6 cellular contexts compared by ENCODE assay signal in the genomic region with DNA sequence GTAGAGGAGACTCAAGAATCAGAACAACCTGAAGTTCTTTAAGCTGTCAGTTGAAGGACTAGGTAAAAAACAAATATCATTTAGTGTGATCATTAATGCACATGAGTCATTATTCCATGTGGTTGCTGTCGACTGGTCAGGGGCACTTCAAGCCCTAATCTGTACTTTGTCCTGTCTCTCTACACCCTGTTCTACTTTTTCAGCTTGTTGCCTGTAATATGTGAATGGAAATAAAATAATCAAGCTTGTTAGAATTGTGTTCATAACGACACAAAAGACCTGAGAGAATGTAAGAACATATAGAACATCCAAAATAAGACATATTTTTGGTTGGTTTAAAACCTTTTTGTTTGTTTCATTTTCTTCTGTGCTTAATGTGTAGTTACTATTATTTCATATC.
DNase-seq lines count a peak whose midpoint lies in the region; ATAC-seq, FAIRE-seq and TF ChIP-seq lines count a peak whose summit lies in the region.
"Not testable (repeated sequence)": the region's sequence is repeated elsewhere in the genome, so short reads cannot be mapped to it uniquely, and the experiment has no call there.

No MANE protein-coding gene starts in this region.

- not testable (repeated sequence) for DNase-seq in HFFc6; Panc1 (ENCODE audit: low read depth, low spot score); astrocyte (ENCODE audit: low read depth); osteoblast (ENCODE audit: insufficient read length, low spot score, missing footprints)
- DNase-seq in endothelial cell of umbilical vein (ENCODE audit: low read depth, low spot score), result peak; percentile 1

- not testable (repeated sequence) for TF ChIP-seq POLR2A in endothelial cell of umbilical vein (IDR thresholded peaks at IDR 0.05; ENCODE audit: low read depth, low read length)

- not testable (repeated sequence) for H4K20me1 ChIP-seq in astrocyte (ENCODE audit: insufficient read depth, low read length); endothelial cell of umbilical vein (replicated peaks; ENCODE audit: control insufficient read depth, extremely low read depth, insufficient read depth, low read length); osteoblast (ENCODE audit: insufficient read depth, low read length)

- not testable (repeated sequence) for H3K79me2 ChIP-seq in astrocyte (ENCODE audit: insufficient read depth, low read length); endothelial cell of umbilical vein (ENCODE audit: control insufficient read depth, insufficient read depth, low read length); osteoblast (ENCODE audit: insufficient read depth, low read length)

- H3K9me3 Mint-ChIP-seq in HFFc6; astrocyte (ENCODE audit: unreplicated experiment): not testable (repeated sequence)

- TF ChIP-seq CTCF in HFFc6 (IDR thresholded peaks at IDR 0.05); Panc1 (IDR thresholded peaks at IDR 0.05); astrocyte (IDR thresholded peaks at IDR 0.05; ENCODE audit: insufficient read depth, low read depth, low read length); endothelial cell of umbilical vein (IDR thresholded peaks at IDR 0.05; ENCODE audit: extremely low read depth in 1 of 2, insufficient read depth in 1 of 2, low read depth in 1 of 2, low read length in 2 of 2); osteoblast (IDR thresholded peaks at IDR 0.05; ENCODE audit: extremely low read depth, low read depth, low read length): not testable (repeated sequence)

- not testable (repeated sequence) for H3K9ac ChIP-seq in astrocyte (ENCODE audit: low read length); endothelial cell of umbilical vein (replicated peaks; ENCODE audit: extremely low read depth, insufficient read depth, low read length); skeletal muscle satellite cell (ENCODE audit: low read depth, low read length)

- H3K4me2 ChIP-seq in astrocyte (ENCODE audit: low read length), result peak overlapping the region; percentile 22
- not testable (repeated sequence) for H3K4me2 ChIP-seq in endothelial cell of umbilical vein (ENCODE audit: insufficient read depth, low read length); osteoblast (ENCODE audit: insufficient read depth, low read length)
- H3K4me2 ChIP-seq in skeletal muscle satellite cell (ENCODE audit: low read length), result peak overlapping the region; percentile 44

- H3K4me1 Mint-ChIP-seq in HFFc6 (ENCODE audit: low read depth); astrocyte (ENCODE audit: low read depth, unreplicated experiment): not testable (repeated sequence)

- dilution Hi-C loops in endothelial cell of umbilical vein (cut with MboI; ENCODE audit: extremely low pct_ligation_motif_present, low sequenced_read_pairs), result not testable (repeated sequence)

- intact Hi-C loops in Panc1 (cut with micrococcal nuclease; ENCODE audit: unreplicated experiment); endothelial cell of umbilical vein (cut with micrococcal nuclease): not testable (repeated sequence)

- not testable (repeated sequence) for H3K27me3 ChIP-seq in Panc1 (ENCODE audit: control insufficient read depth, insufficient read depth, low read length); astrocyte (ENCODE audit: insufficient read depth, low read length); endothelial cell of umbilical vein (ENCODE audit: control insufficient read depth in 2 of 2, insufficient read depth in 2 of 2, low read length in 2 of 2); osteoblast (ENCODE audit: insufficient read depth, low read length); skeletal muscle satellite cell (ENCODE audit: control insufficient read depth, insufficient read depth, low read length)

- in situ Hi-C loops in Panc1 (cut with HindIII; ENCODE audit: low pct_unique_long_range_greater_than_20kb, low sequenced_read_pairs), result not testable (repeated sequence)

- POLR2A ChIA-PET in Panc1 (lab: Charles Lee); endothelial cell of umbilical vein (lab: Charles Lee): not testable (repeated sequence)

- not testable (repeated sequence) for H3K27ac Mint-ChIP-seq in HFFc6; astrocyte (ENCODE audit: unreplicated experiment)

- not testable (repeated sequence) for H3K27me3 Mint-ChIP-seq in HFFc6 (ENCODE audit: insufficient read depth); astrocyte (ENCODE audit: low read depth, unreplicated experiment)

- not testable (repeated sequence) for H3K9me1 ChIP-seq in endothelial cell of umbilical vein (replicated peaks; ENCODE audit: control insufficient read depth, extremely low read depth, insufficient read depth, low read length)

- H3K4me3 Mint-ChIP-seq in HFFc6, result 0 out of 2 replicates have a peak overlapping the region, but pooled peaks have one; percentile 49
- not testable (repeated sequence) for H3K4me3 Mint-ChIP-seq in astrocyte (ENCODE audit: unreplicated experiment)

- ATAC-seq in Panc1, result not testable (repeated sequence)

- H2AFZ ChIP-seq in astrocyte (ENCODE audit: low read depth, low read length); endothelial cell of umbilical vein (ENCODE audit: low read depth, low read length); osteoblast (ENCODE audit: low read length): not testable (repeated sequence)

- H3K9me3 ChIP-seq in Panc1 (ENCODE audit: control insufficient read depth, insufficient read depth, low read depth, low read length); astrocyte (ENCODE audit: insufficient read depth, low read depth, low read length); endothelial cell of umbilical vein (replicated peaks; ENCODE audit: control insufficient read depth, insufficient read depth, low read length); osteoblast (ENCODE audit: low read depth, low read length); skeletal muscle satellite cell (replicated peaks; ENCODE audit: low read length): not testable (repeated sequence)

- CTCF ChIA-PET in Panc1 (lab: Charles Lee); endothelial cell of umbilical vein (lab: Charles Lee): not testable (repeated sequence)

- not testable (repeated sequence) for H3K4me1 ChIP-seq in Panc1 (ENCODE audit: control insufficient read depth, insufficient read depth, low read length); astrocyte (ENCODE audit: insufficient read depth, low read length); endothelial cell of umbilical vein (ENCODE audit: control insufficient read depth, extremely low read depth, insufficient read depth, low read length); osteoblast (ENCODE audit: insufficient read depth, low read length); skeletal muscle satellite cell (ENCODE audit: control insufficient read depth, insufficient read depth, low read length)

- H3K36me3 Mint-ChIP-seq in HFFc6 (ENCODE audit: low read depth); astrocyte (ENCODE audit: low read depth, unreplicated experiment): not testable (repeated sequence)

- TSS peak; percentile 3 for BruUV-seq in Panc1 (replicated peaks; lab: Mats Ljungman, UMichigan)
- BruUV-seq in endothelial cell of umbilical vein (replicated peaks; lab: Mats Ljungman, UMichigan), result not testable (repeated sequence)

- not testable (repeated sequence) for H3K27ac ChIP-seq in Panc1 (ENCODE audit: low read length); astrocyte (ENCODE audit: low read depth, low read length); endothelial cell of umbilical vein (ENCODE audit: insufficient read depth, low read depth, low read length)
- peak overlapping the region; percentile 51 for H3K27ac ChIP-seq in osteoblast (ENCODE audit: low read depth, low read length)

- H3K4me3 ChIP-seq in Panc1 (ENCODE audit: low read depth in 2 of 2, low read length in 2 of 2); astrocyte (ENCODE audit: insufficient read depth, low read depth, low read length); endothelial cell of umbilical vein (replicated peaks in 1 of 3; ENCODE audit: insufficient read depth in 1 of 3, low read depth in 1 of 3, low read length in 3 of 3); osteoblast (ENCODE audit: insufficient read depth, low read length); skeletal muscle satellite cell (ENCODE audit: low read length): not testable (repeated sequence)

- FAIRE-seq in astrocyte (lab: Jason Lieb, UNC); endothelial cell of umbilical vein (lab: Jason Lieb, UNC): not testable (repeated sequence)

- not testable (repeated sequence) for H3K36me3 ChIP-seq in Panc1 (ENCODE audit: control insufficient read depth, insufficient read depth, low read length); astrocyte (ENCODE audit: insufficient read depth, low read length); endothelial cell of umbilical vein (ENCODE audit: control insufficient read depth in 2 of 2, extremely low read depth in 1 of 2, insufficient read depth in 2 of 2, low read length in 2 of 2); osteoblast (ENCODE audit: insufficient read depth, low read length); skeletal muscle satellite cell (ENCODE audit: insufficient read depth, low read length)
